21 cellular contexts compared by ENCODE assay signal in genomic region chrX:55709735-55710134, GRCh38. TPM values are rescaled to one million over a fixed set of nuclear protein-coding genes. Genes with fewer than 3 reads are reported as not detected.
DNase-seq lines count a peak whose midpoint lies in the region; ATAC-seq and TF ChIP-seq lines count a peak whose summit lies in the region.
"Had no signal": no experiment of that assay in that cellular context is flagged by ENCODE, and none has a peak within 500 bp of the region (broad histone marks: within the 10 kb centered on the region; RNA-seq: fewer than 3 reads in every experiment).

No MANE protein-coding gene starts in this region.

- no peak for TF ChIP-seq CTCF in GM23338 (conservative IDR thresholded peaks at IDR 0.05; ENCODE audit: low read depth in 2 of 2)
- TF ChIP-seq CTCF in PC-3 (conservative IDR thresholded peaks at IDR 0.05; ENCODE audit: low read depth, low read length) = no peak
- TF ChIP-seq CTCF in fibroblast of mammary gland (conservative IDR thresholded peaks at IDR 0.05; ENCODE audit: control insufficient read depth, insufficient read depth, low read depth, low read length) = no peak
- TF ChIP-seq CTCF in thyroid gland (IDR thresholded peaks at IDR 0.05) = no peak

- H3K4me1 Mint-ChIP-seq in GM23338 = no peaks in the 10 kb centered on the region
- H3K4me1 Mint-ChIP-seq in activated naive CD4-positive, alpha-beta T cell treated with anti-CD3 and anti-CD28 coated beads, Interleukin-2, amount 10 ng/mL, durations not matched to agents 7 days and 5 days = peaks cover 14% of the 10 kb centered on the region
- H3K4me1 Mint-ChIP-seq: endodermal cell had no signal

- no peaks in the 10 kb centered on the region for H3K79me2 ChIP-seq in GM23338 (replicated peaks; ENCODE audit: insufficient read depth)
- no peaks in the 10 kb centered on the region for H3K79me2 ChIP-seq in PC-3 (ENCODE audit: low read length)

- CTCF ChIA-PET in PC-3 (lab: Charles Lee) = no interaction called here
- CTCF ChIA-PET in activated naive CD4-positive, alpha-beta T cell treated with anti-CD3 and anti-CD28 coated beads, Interleukin-2, amount 10 ng/mL, durations not matched to agents 7 days and 5 days (lab: Charles Lee) = no interaction called here

- H4K20me1 ChIP-seq in GM23338 (replicated peaks; ENCODE audit: insufficient read depth) = no peaks in the 10 kb centered on the region
- no peaks in the 10 kb centered on the region for H4K20me1 ChIP-seq in PC-3 (ENCODE audit: low read length)

- no peak overlapping the region for H3K27ac Mint-ChIP-seq in GM23338
- H3K27ac Mint-ChIP-seq in activated naive CD4-positive, alpha-beta T cell treated with anti-CD3 and anti-CD28 coated beads, Interleukin-2, amount 10 ng/mL, durations not matched to agents 7 days and 5 days = no peak overlapping the region
- H3K27ac Mint-ChIP-seq: endodermal cell, T-helper 17 cell had no signal

- H3K36me3 ChIP-seq in GM23338 (ENCODE audit: insufficient read depth) (no peaks in the 10 kb centered on the region), PC-3 (ENCODE audit: low read depth, low read length) (no peaks in the 10 kb centered on the region), thyroid gland (no peaks in the 10 kb centered on the region)
- H3K36me3 ChIP-seq: MG63, SJSA1, spleen had no signal

- H3K4me1 ChIP-seq in GM23338 (ENCODE audit: insufficient read depth) = no peaks in the 10 kb centered on the region
- no peaks in the 10 kb centered on the region for H3K4me1 ChIP-seq in PC-3 (ENCODE audit: insufficient read depth, low read length)
- no peaks in the 10 kb centered on the region for H3K4me1 ChIP-seq in thyroid gland

- H2AFZ ChIP-seq in GM23338 (no peak overlapping the region), PC-3 (ENCODE audit: low read length) (no peak overlapping the region)

- H3K27ac ChIP-seq in GM23338 (ENCODE audit: low read depth) (no peak overlapping the region), PC-3 (ENCODE audit: low read length) (no peak overlapping the region), thyroid gland (no peak overlapping the region)
- H3K27ac ChIP-seq: SJSA1 had no signal

- BruUV-seq in PC-3 (replicated peaks; lab: Mats Ljungman, UMichigan) = no TSS peak

- POLR2A ChIA-PET in PC-3 (lab: Charles Lee; ENCODE audit: unreplicated experiment) = no interaction called here

- no peak overlapping the region for H3K4me3 Mint-ChIP-seq in GM23338
- H3K4me3 Mint-ChIP-seq in activated naive CD4-positive, alpha-beta T cell treated with anti-CD3 and anti-CD28 coated beads, Interleukin-2, amount 10 ng/mL, durations not matched to agents 7 days and 5 days = no peak overlapping the region
- H3K4me3 Mint-ChIP-seq: endodermal cell, naive B cell, T-helper 17 cell had no signal

- H3K9ac ChIP-seq in PC-3 (ENCODE audit: low read length) = no peak overlapping the region

- peaks cover 71% of the 10 kb centered on the region for H3K9me3 Mint-ChIP-seq in GM23338
- H3K9me3 Mint-ChIP-seq in activated naive CD4-positive, alpha-beta T cell treated with anti-CD3 and anti-CD28 coated beads, Interleukin-2, amount 10 ng/mL, durations not matched to agents 7 days and 5 days = peaks cover 16% of the 10 kb centered on the region

- H3K27me3 Mint-ChIP-seq in GM23338 (ENCODE audit: insufficient read depth, low read depth, poor library complexity) = peaks cover 4% of the 10 kb centered on the region
- H3K27me3 Mint-ChIP-seq in activated naive CD4-positive, alpha-beta T cell treated with anti-CD3 and anti-CD28 coated beads, Interleukin-2, amount 10 ng/mL, durations not matched to agents 7 days and 5 days = no peaks in the 10 kb centered on the region
- H3K27me3 Mint-ChIP-seq: T-helper 17 cell had no signal

- H3K9me3 ChIP-seq in PC-3 (ENCODE audit: low read length) (no peaks in the 10 kb centered on the region), thyroid gland (no peaks in the 10 kb centered on the region)
- H3K9me3 ChIP-seq: MG63, SJSA1 had no signal

- H3K4me3 ChIP-seq in GM23338 = no peak overlapping the region
- H3K4me3 ChIP-seq in PC-3 (ENCODE audit: low read length) = no peak overlapping the region
- no peak overlapping the region for H3K4me3 ChIP-seq in fibroblast of mammary gland (ENCODE audit: control insufficient read depth, low read depth, low read length)
- H3K4me3 ChIP-seq in thyroid gland (replicated peaks in 1 of 3) = no peak overlapping the region
- H3K4me3 ChIP-seq: coronary artery, MG63, SJSA1, spleen had no signal

- DNase-seq in Caki2 (ENCODE audit: low read depth) (peak; percentile 8), GM23338 (ENCODE audit: low spot score) (peak; percentile 28), PC-3 (peak; percentile 27), fibroblast of mammary gland (ENCODE audit: low read depth) (peak; percentile 35), thyroid gland (no peak), cerebellum (ENCODE audit: low spot score) (no peak)
- DNase-seq in activated naive CD4-positive, alpha-beta T cell treated with anti-CD3 and anti-CD28 coated beads, Interleukin-2, amount 10 ng/mL, durations not matched to agents 7 days and 5 days = no peak
- DNase-seq: activated CD4-positive, alpha-beta T cell treated with anti-CD3 and anti-CD28 coated beads, Interleukin-2, amount 50 U/mL, for 1 hour; activated CD8-positive, alpha-beta memory T cell treated with anti-CD3 and anti-CD28 coated beads, Interleukin-2, amount 50 U/mL, for 48 hours; activated effector memory CD4-positive, alpha-beta T cell treated with anti-CD3 and anti-CD28 coated beads, Interleukin-2, amount 50 U/mL, for 16 hours; endodermal cell; mesenchymal stem cell; MG63; naive B cell; NCI-H774; spleen; stimulated activated CD4-positive, alpha-beta T cell treated with anti-CD3 and anti-CD28 coated beads, Interleukin-4, amount 100 ng/mL, for 1 hour; stimulated activated naive CD8-positive, alpha-beta T cell treated with anti-CD3 and anti-CD28 coated beads, Interleukin-15, Interleukin-2, amounts not matched to agents 100 U/mL and 50 U/mL, for 24 hours; T-helper 17 cell had no signal

- ATAC-seq in GM23338 (no peak), PC-3 (no peak)
- ATAC-seq: stimulated activated naive CD8-positive, alpha-beta T cell treated with anti-CD3 and anti-CD28 coated beads, Interleukin-15, Interleukin-2, amounts not matched to agents 100 U/mL and 50 U/mL, for 24 hours; T-helper 17 cell had no signal

- no peaks in the 10 kb centered on the region for H3F3A ChIP-seq in GM23338 (replicated peaks; ENCODE audit: low read depth)
- H3F3A ChIP-seq in PC-3 (ENCODE audit: low read length, unreplicated experiment) = no peaks in the 10 kb centered on the region

- WGBS in thyroid gland, 2 donors = 51 to 57% methylated on average over 1 of the region's 1 CpG

- in situ Hi-C loops in Caki2 (cut with HindIII; ENCODE audit: low pct_unique_long_range_greater_than_20kb, low sequenced_read_pairs) = no loop called here

- H3K27me3 ChIP-seq in GM23338 (ENCODE audit: insufficient read depth) = no peaks in the 10 kb centered on the region
- H3K27me3 ChIP-seq in PC-3 (ENCODE audit: low read length) = no peaks in the 10 kb centered on the region
- H3K27me3 ChIP-seq in thyroid gland = no peaks in the 10 kb centered on the region
- H3K27me3 ChIP-seq: MG63, SJSA1, spleen had no signal

- H3K4me2 ChIP-seq in GM23338 (no peak overlapping the region), PC-3 (ENCODE audit: low read length) (no peak overlapping the region)

- TF ChIP-seq POLR2A in thyroid gland (IDR thresholded peaks at IDR 0.05) = no peak

- H3K9me2 ChIP-seq in GM23338 (ENCODE audit: insufficient read depth) = no peaks in the 10 kb centered on the region
- no peaks in the 10 kb centered on the region for H3K9me2 ChIP-seq in PC-3 (replicated peaks; ENCODE audit: low read length)

- peaks cover 3% of the 10 kb centered on the region; the same call in 2 of the 3 replicates for H3K36me3 Mint-ChIP-seq in GM23338 (ENCODE audit: low read depth)
- H3K36me3 Mint-ChIP-seq in activated naive CD4-positive, alpha-beta T cell treated with anti-CD3 and anti-CD28 coated beads, Interleukin-2, amount 10 ng/mL, durations not matched to agents 7 days and 5 days = peaks cover 6% of the 10 kb centered on the region
- H3K36me3 Mint-ChIP-seq: naive B cell had no signal

- intact Hi-C loops in PC-3 (cut with micrococcal nuclease) (loop anchor here (10.0 kb wide), 1 partner anchor 55 kb away; no protein-coding TSS in a partner anchor), thyroid gland (cut with DNase I) (no loop called here)

TF ChIP-seq in GM23338, 12 proteins besides CTCF, POLR2A, EP300 and RAD21 (continues in another document):
- TF ChIP-seq EZH2phosphoT487 (IDR thresholded peaks at IDR 0.05; ENCODE audit: unreplicated experiment) (no peak), NANOG (IDR thresholded peaks at IDR 0.05; ENCODE audit: borderline replicate concordance) (no peak), ZNF331 (CRISPR knock-in tag; IDR thresholded peaks at IDR 0.05; ENCODE audit: low read depth) (no peak), EZH2 (IDR thresholded peaks at IDR 0.05; ENCODE audit: low read depth, unreplicated experiment) (no peak), ZNF114 (CRISPR knock-in tag; IDR thresholded peaks at IDR 0.05) (no peak)

RNA-seq across cellular contexts. Expression of gene RRAGB, which starts 7.8 kb away (rescaled TPM):
- 6.0 and 20.2 TPM in 2 replicates for total RNA-seq in Caki2 (2014; rRNA removed; shearing (Covaris generic); ENCODE audit: low replicate concordance)
- 6.0 and 10.1 TPM in 2 replicates for total RNA-seq in GM23338 (2014; rRNA removed; shearing (Covaris generic))
- 5.0 and 7.9 TPM in 2 replicates for polyA plus RNA-seq in GM23338 (2016; fragmentation: Nextera tagmentation; extraction: Ambion mirVana)
- total RNA-seq in PC-3 (2014; rRNA removed) = 9.5 and 14.3 TPM in 2 replicates
- total RNA-seq in thyroid gland = 10 to 100 TPM; 24.3 to 38.9 (median 35.0) TPM
- 54.9 TPM for total RNA-seq in cerebellum

Comparison
In these comparisons a context has a peak if more than half of its experiments do, and no peak if none do; other contexts are left out.
1. DNase-seq: peak in Caki2 (single experiment), GM23338 (single experiment), PC-3 (single experiment) and fibroblast of mammary gland (single experiment); none in thyroid gland (0 of 2), cerebellum (single experiment) and activated naive CD4-positive, alpha-beta T cell treated with anti-CD3 and anti-CD28 coated beads, Interleukin-2, amount 10 ng/mL, durations not matched to agents 7 days and 5 days (single experiment).